ENCODE assay signal across 31 cellular contexts in genomic region chr5:54733101-54733500, GRCh38.
"Had no signal": no experiment of that assay in that cellular context is flagged by ENCODE, and none has a peak within 500 bp of the region (broad histone marks: within the 10 kb centered on the region; RNA-seq: fewer than 3 reads in every experiment).

No MANE protein-coding gene starts in this region.

- ATAC-seq: activated CD4-positive, alpha-beta T cell treated with anti-CD3 and anti-CD28 coated beads for 36 hours; activated CD8-positive, alpha-beta memory T cell treated with anti-CD3 and anti-CD28 coated beads, Interleukin-2, amount 10 ng/mL, durations not matched to agents 7 days and 5 days; activated CD8-positive, alpha-beta T cell treated with anti-CD3 and anti-CD28 coated beads, Interleukin-2, amount 10 ng/mL, durations not matched to agents 7 days and 5 days; activated naive CD8-positive, alpha-beta T cell treated with anti-CD3 and anti-CD28 coated beads, Interleukin-2, amount 50 U/mL, for 24 hours had no signal

- DNase-seq: activated CD4-positive, alpha-beta memory T cell treated with anti-CD3 and anti-CD28 coated beads for 36 hours; activated CD4-positive, alpha-beta T cell treated with anti-CD3 and anti-CD28 coated beads for 36 hours; activated CD4-positive, alpha-beta T cell treated with anti-CD3 and anti-CD28 coated beads, Interleukin-2, amount 10 ng/mL, durations not matched to agents 24 days and 14 days; activated CD4-positive, CD25-positive, alpha-beta regulatory T cell; activated CD4-positive, CD25-positive, alpha-beta regulatory T cell treated with anti-CD3 and anti-CD28 coated beads, Interleukin-2, amount 50 U/mL, for 72 hours; activated CD8-positive, alpha-beta memory T cell treated with anti-CD3 and anti-CD28 coated beads, Interleukin-2, amount 10 ng/mL, durations not matched to agents 7 days and 5 days; activated CD8-positive, alpha-beta memory T cell treated with anti-CD3 and anti-CD28 coated beads, Interleukin-2, amount 50 U/mL, for 4 hours; activated CD8-positive, alpha-beta T cell treated with anti-CD3 and anti-CD28 coated beads, Interleukin-2, amount 10 ng/mL, durations not matched to agents 7 days and 5 days; activated effector memory CD4-positive, alpha-beta T cell treated with anti-CD3 and anti-CD28 coated beads, Interleukin-2, amount 50 U/mL, for 16 hours; activated naive CD4-positive, alpha-beta T cell treated with anti-CD3 and anti-CD28 coated beads for 36 hours; activated naive CD8-positive, alpha-beta T cell treated with anti-CD3 and anti-CD28 coated beads for 36 hours; activated naive CD8-positive, alpha-beta T cell treated with anti-CD3 and anti-CD28 coated beads, Interleukin-2, amount 50 U/mL, for 24 hours; activated T-cell treated with anti-CD3 and anti-CD28 coated beads, Interleukin-2, amount 50 U/mL, for 1 hour; activated T-cell treated with anti-CD3 and anti-CD28 coated beads, Interleukin-2, amount 50 U/mL, for 48 hours; adrenal gland; amygdala; aorta; central memory CD4-positive, alpha-beta T cell; cerebellar nuclear complex; colonic mucosa; effector CD8-positive, alpha-beta T cell; foreskin fibroblast; head of caudate nucleus; T-helper 2 cell had no signal

- H3K36me3 Mint-ChIP-seq: activated CD4-positive, alpha-beta memory T cell treated with anti-CD3 and anti-CD28 coated beads for 36 hours; activated naive CD4-positive, alpha-beta T cell treated with anti-CD3 and anti-CD28 coated beads, Interleukin-2, amount 50 U/mL, for 24 hours; activated naive CD8-positive, alpha-beta T cell treated with anti-CD3 and anti-CD28 coated beads for 36 hours; brain had no signal

- H3K4me3 Mint-ChIP-seq: activated CD4-positive, alpha-beta memory T cell treated with anti-CD3 and anti-CD28 coated beads for 36 hours; activated CD4-positive, alpha-beta T cell treated with anti-CD3 and anti-CD28 coated beads for 36 hours; activated CD4-positive, alpha-beta T cell treated with anti-CD3 and anti-CD28 coated beads, Interleukin-2, amount 10 ng/mL, durations not matched to agents 24 days and 14 days; activated CD8-positive, alpha-beta memory T cell treated with anti-CD3 and anti-CD28 coated beads, Interleukin-2, amount 10 ng/mL, durations not matched to agents 7 days and 5 days; activated CD8-positive, alpha-beta T cell treated with anti-CD3 and anti-CD28 coated beads, Interleukin-2, amount 10 ng/mL, durations not matched to agents 7 days and 5 days; activated naive CD4-positive, alpha-beta T cell treated with anti-CD3 and anti-CD28 coated beads for 36 hours; activated naive CD4-positive, alpha-beta T cell treated with anti-CD3 and anti-CD28 coated beads, Interleukin-2, amount 50 U/mL, for 24 hours; activated naive CD8-positive, alpha-beta T cell treated with anti-CD3 and anti-CD28 coated beads for 36 hours; activated naive CD8-positive, alpha-beta T cell treated with anti-CD3 and anti-CD28 coated beads, Interleukin-2, amount 50 U/mL, for 24 hours; activated T-helper 1 cell treated with anti-CD3 and anti-CD28 coated beads, Interleukin-12 subunit alpha, Interleukin-12 subunit beta, Interleukin-2, Interleukin-4 antibody, amounts not matched to agents 30 ng/mL and 10 ng/mL and 1 ng/mL, durations not matched to agents 14 hours and 24 hours and 36 hours; brain had no signal

- H3K27ac Mint-ChIP-seq: activated CD4-positive, alpha-beta memory T cell treated with anti-CD3 and anti-CD28 coated beads for 36 hours; activated CD4-positive, alpha-beta T cell treated with anti-CD3 and anti-CD28 coated beads for 36 hours; activated CD4-positive, alpha-beta T cell treated with anti-CD3 and anti-CD28 coated beads, Interleukin-2, amount 10 ng/mL, durations not matched to agents 24 days and 14 days; activated CD8-positive, alpha-beta memory T cell treated with anti-CD3 and anti-CD28 coated beads, Interleukin-2, amount 10 ng/mL, durations not matched to agents 7 days and 5 days; activated CD8-positive, alpha-beta T cell treated with anti-CD3 and anti-CD28 coated beads, Interleukin-2, amount 10 ng/mL, durations not matched to agents 7 days and 5 days; activated naive CD4-positive, alpha-beta T cell treated with anti-CD3 and anti-CD28 coated beads for 36 hours; activated naive CD4-positive, alpha-beta T cell treated with anti-CD3 and anti-CD28 coated beads, Interleukin-2, amount 50 U/mL, for 24 hours; activated naive CD8-positive, alpha-beta T cell treated with anti-CD3 and anti-CD28 coated beads for 36 hours; activated naive CD8-positive, alpha-beta T cell treated with anti-CD3 and anti-CD28 coated beads, Interleukin-2, amount 50 U/mL, for 24 hours; activated T-helper 1 cell treated with anti-CD3 and anti-CD28 coated beads, Interleukin-12 subunit alpha, Interleukin-12 subunit beta, Interleukin-2, Interleukin-4 antibody, amounts not matched to agents 30 ng/mL and 10 ng/mL and 1 ng/mL, durations not matched to agents 14 hours and 24 hours and 36 hours; activated T-helper 2 cell treated with anti-CD3 and anti-CD28 coated beads, Interferon-gamma antibody, Interleukin-2, Interleukin-4, amounts not matched to agents 10 μg/mL and 5 μg/mL and 100 μg/mL, durations not matched to agents 14 hours and 24 hours and 36 hours; brain had no signal

- H3K27me3 ChIP-seq: adrenal gland, breast epithelium, cardiac muscle cell, colonic mucosa had no signal

- H3K36me3 ChIP-seq: adrenal gland, breast epithelium, cardiac muscle cell, colonic mucosa had no signal

- H3K4me3 ChIP-seq: adrenal gland, breast epithelium, cardiac muscle cell, colonic mucosa had no signal

- H3K9me3 ChIP-seq: adrenal gland, breast epithelium, colonic mucosa had no signal

- H3K9me3 Mint-ChIP-seq: activated CD4-positive, alpha-beta memory T cell treated with anti-CD3 and anti-CD28 coated beads for 36 hours; activated naive CD4-positive, alpha-beta T cell treated with anti-CD3 and anti-CD28 coated beads for 36 hours; activated naive CD4-positive, alpha-beta T cell treated with anti-CD3 and anti-CD28 coated beads, Interleukin-2, amount 50 U/mL, for 24 hours; activated naive CD8-positive, alpha-beta T cell treated with anti-CD3 and anti-CD28 coated beads for 36 hours; activated naive CD8-positive, alpha-beta T cell treated with anti-CD3 and anti-CD28 coated beads, Interleukin-2, amount 50 U/mL, for 24 hours; activated T-helper 1 cell treated with anti-CD3 and anti-CD28 coated beads, Interleukin-12 subunit alpha, Interleukin-12 subunit beta, Interleukin-2, Interleukin-4 antibody, amounts not matched to agents 30 ng/mL and 10 ng/mL and 1 ng/mL, durations not matched to agents 14 hours and 24 hours and 36 hours; activated T-helper 2 cell treated with anti-CD3 and anti-CD28 coated beads, Interferon-gamma antibody, Interleukin-2, Interleukin-4, amounts not matched to agents 10 μg/mL and 5 μg/mL and 100 μg/mL, durations not matched to agents 14 hours and 24 hours and 36 hours; brain had no signal

- H3K4me1 Mint-ChIP-seq: activated CD4-positive, alpha-beta T cell treated with anti-CD3 and anti-CD28 coated beads for 36 hours; activated naive CD4-positive, alpha-beta T cell treated with anti-CD3 and anti-CD28 coated beads, Interleukin-2, amount 50 U/mL, for 24 hours; activated naive CD8-positive, alpha-beta T cell treated with anti-CD3 and anti-CD28 coated beads for 36 hours; activated naive CD8-positive, alpha-beta T cell treated with anti-CD3 and anti-CD28 coated beads, Interleukin-2, amount 50 U/mL, for 24 hours had no signal

- H3K4me1 ChIP-seq: adrenal gland, breast epithelium, colonic mucosa had no signal

- H3K27ac ChIP-seq: adrenal gland, breast epithelium, cardiac muscle cell, colonic mucosa, epithelial cell of prostate had no signal

- H3K27me3 Mint-ChIP-seq: activated CD4-positive, alpha-beta T cell treated with anti-CD3 and anti-CD28 coated beads for 36 hours; activated naive CD4-positive, alpha-beta T cell treated with anti-CD3 and anti-CD28 coated beads, Interleukin-2, amount 50 U/mL, for 24 hours; activated naive CD8-positive, alpha-beta T cell treated with anti-CD3 and anti-CD28 coated beads for 36 hours; activated naive CD8-positive, alpha-beta T cell treated with anti-CD3 and anti-CD28 coated beads, Interleukin-2, amount 50 U/mL, for 24 hours had no signal
